In genomic region chr9:16267336-16268036, GRCh38 we compare ENCODE assay signal across 7 cellular contexts.
A peak's percentile ranks its signal among the peaks of the same experiment; 100 is the strongest.
DNase-seq lines count a peak whose midpoint lies in the region; ATAC-seq, FAIRE-seq and TF ChIP-seq lines count a peak whose summit lies in the region.

No MANE protein-coding gene starts in this region.

- H3K9me3 ChIP-seq in GM12878 (replicated peaks; ENCODE audit: control insufficient read depth, insufficient read depth, low read length) (no peaks in the 10 kb centered on the region; the same call in 2 of the 3 replicates), liver (ENCODE audit: control insufficient read depth in 4 of 4, low read length in 3 of 4) (no peaks in the 10 kb centered on the region), tibial artery (no peaks in the 10 kb centered on the region)

- no peaks in the 10 kb centered on the region for H3K79me2 ChIP-seq in GM12878 (ENCODE audit: control insufficient read depth, insufficient read depth, low read length)

- no peaks in the 10 kb centered on the region for H3K4me1 ChIP-seq in GM12878 (ENCODE audit: control insufficient read depth, insufficient read depth, low read length)
- H3K4me1 ChIP-seq in liver (ENCODE audit: control insufficient read depth in 4 of 4, insufficient read depth in 4 of 4, low read length in 3 of 4): peaks cover 4 to 13% (median 9%) of the 10 kb centered on the region in 4 donors
- peaks cover 0 to 8% (median 3%) of the 10 kb centered on the region in 4 donors for H3K4me1 ChIP-seq in tibial artery

- no peaks in the 10 kb centered on the region for H3K36me3 ChIP-seq in GM12878 (ENCODE audit: control insufficient read depth in 2 of 2, insufficient read depth in 2 of 2, low read length in 1 of 2)
- no peaks in the 10 kb centered on the region for H3K36me3 ChIP-seq in liver (ENCODE audit: control insufficient read depth in 4 of 4, insufficient read depth in 3 of 4, low read depth in 1 of 4, low read length in 3 of 4)
- H3K36me3 ChIP-seq in tibial artery: no peaks in the 10 kb centered on the region

- H3K27ac ChIP-seq in GM12878 (ENCODE audit: control insufficient read depth, insufficient read depth) (no peak overlapping the region), liver (ENCODE audit: low read depth in 1 of 2, low read length in 2 of 2) (peak overlapping the region; percentile 88 to 92), tibial artery (peak overlapping the region; percentile 34 to 36)

- H4K20me1 ChIP-seq in GM12878 (ENCODE audit: control insufficient read depth, insufficient read depth): no peaks in the 10 kb centered on the region

- H3K27me3 ChIP-seq in GM12878 (replicated peaks in 1 of 2; ENCODE audit: control insufficient read depth in 2 of 2, insufficient read depth in 2 of 2, low read length in 1 of 2) (no peaks in the 10 kb centered on the region), liver (ENCODE audit: control insufficient read depth in 4 of 4, insufficient read depth in 4 of 4, low read length in 3 of 4) (no peaks in the 10 kb centered on the region), tibial artery (peaks cover 0 to 8% of the 10 kb centered on the region in 2 donors)

- CTCF ChIA-PET in GM12878 (lab: Yijun Ruan, JAX): interaction anchor here (0.8 to 1.6 kb wide), 8 partner anchors 11 to 554 kb away, joined by 3 to 5 read pairs (median 3); no protein-coding TSS in a partner anchor

- no TSS peak for BruUV-seq in GM12878 (replicated peaks; lab: Mats Ljungman, UMichigan)

- intact Hi-C loops in GM12878 (cut with micrococcal nuclease; ENCODE audit: unreplicated experiment): no loop called here
- intact Hi-C loops in tibial artery (cut with DNase I; ENCODE audit: low total_unique reads): no loop called here

- DNase-seq in M059J (ENCODE audit: low read depth) (peak; percentile 59), GM12878 (ENCODE audit: low read depth, low spot score) (no peak), tibial artery (no peak), DMS114 treated with DMSO at 0.1 percent for 48 hours (lab: John Stamatoyannopoulos, UW; ENCODE audit: unreplicated experiment) (no peak), glomerular visceral epithelial cell (ENCODE audit: extremely low spot score) (no peak)

- no peak for FAIRE-seq in GM12878 (lab: Jason Lieb, UNC)

- no peak overlapping the region for H3K4me3 ChIP-seq in GM12878
- H3K4me3 ChIP-seq in liver (ENCODE audit: low read depth in 1 of 3, low read length in 3 of 3): peak overlapping the region; percentile 43 to 54 (median 47)
- peak overlapping the region; percentile 42 to 49 for H3K4me3 ChIP-seq in tibial artery

- RAD21 ChIA-PET in GM12878 (lab: Charles Lee; ENCODE audit: unreplicated experiment): interaction anchor here (0.6 to 1.0 kb wide), 2 partner anchors 243 to 459 kb away, joined by 3 read pairs; no protein-coding TSS in a partner anchor

- 53% methylated on average over 10 of the region's 10 CpGs for WGBS in GM12878 (ENCODE audit: insufficient coverage, insufficient replicate concordance, low lambda C conversion rate, missing lambda C conversion rate)
- WGBS in liver: 18% methylated on average over 10 of the region's 10 CpGs

- peak; percentile 63 for ATAC-seq in GM12878
- no peak for ATAC-seq in GM21717 (IDR thresholded peaks at IDR 0.05; ENCODE audit: unreplicated experiment)

- no peak overlapping the region for H3K9ac ChIP-seq in GM12878 (ENCODE audit: control insufficient read depth, insufficient read depth, low read length)
- peak overlapping the region; percentile 47 to 91 for H3K9ac ChIP-seq in liver (ENCODE audit: low read depth in 1 of 2, low read length in 2 of 2)

- TF ChIP-seq CTCF in GM12878 (IDR thresholded peaks at IDR 0.05 in 2 of 3, conservative IDR thresholded peaks at IDR 0.05 in 1 of 3; ENCODE audit: control insufficient read depth in 2 of 3, extremely low read depth in 1 of 3, insufficient read depth in 1 of 3, low read depth in 3 of 3, low read length in 3 of 3) (no peak), liver (IDR thresholded peaks at IDR 0.05; ENCODE audit: low read depth, low read length, missing input control) (no peak), tibial artery (IDR thresholded peaks at IDR 0.05) (no peak)

- POLR2A ChIA-PET in GM12878 (lab: Charles Lee): no interaction called here

- no peak for TF ChIP-seq POLR2A in GM12878 (IDR thresholded peaks at IDR 0.05; ENCODE audit: low read depth, low read length)

- H3K4me2 ChIP-seq in GM12878 (ENCODE audit: control insufficient read depth, insufficient read depth): no peak overlapping the region

- in situ Hi-C loops in GM12878 (cut with MboI): no loop called here

- no peak for TF ChIP-seq RAD21 in GM12878 (IDR thresholded peaks at IDR 0.05; ENCODE audit: insufficient read depth, low read depth, low read length)
- TF ChIP-seq RAD21 in liver (IDR thresholded peaks at IDR 0.05): peak in 1 of 2 donors; percentile 42

- peak overlapping the region; percentile 46; the same call in 1 of the 2 replicates for H2AFZ ChIP-seq in GM12878 (ENCODE audit: control insufficient read depth, low read depth, low read length)

- TF ChIP-seq EP300 in GM12878 (IDR thresholded peaks at IDR 0.05; ENCODE audit: borderline replicate concordance in 1 of 2, control insufficient read depth in 1 of 2, low read depth in 2 of 2, low read length in 2 of 2): no peak

- SMC1A ChIA-PET in GM12878 (lab: Charles Lee; ENCODE audit: uncharacterized antibody, unreplicated experiment): interaction anchor here (0.9 to 1.4 kb wide), 5 partner anchors 13 to 466 kb away, joined by 3 to 4 read pairs (median 4); no protein-coding TSS in a partner anchor

TF ChIP-seq in GM12878, 131 proteins besides CTCF, POLR2A, EP300 and RAD21 (continues in another document):
- no peak for TF ChIP-seq ATF7 (IDR thresholded peaks at IDR 0.05; ENCODE audit: low read depth)
- TF ChIP-seq ESRRA (IDR thresholded peaks at IDR 0.05; ENCODE audit: low read length): no peak
- TF ChIP-seq, protein P1, sequence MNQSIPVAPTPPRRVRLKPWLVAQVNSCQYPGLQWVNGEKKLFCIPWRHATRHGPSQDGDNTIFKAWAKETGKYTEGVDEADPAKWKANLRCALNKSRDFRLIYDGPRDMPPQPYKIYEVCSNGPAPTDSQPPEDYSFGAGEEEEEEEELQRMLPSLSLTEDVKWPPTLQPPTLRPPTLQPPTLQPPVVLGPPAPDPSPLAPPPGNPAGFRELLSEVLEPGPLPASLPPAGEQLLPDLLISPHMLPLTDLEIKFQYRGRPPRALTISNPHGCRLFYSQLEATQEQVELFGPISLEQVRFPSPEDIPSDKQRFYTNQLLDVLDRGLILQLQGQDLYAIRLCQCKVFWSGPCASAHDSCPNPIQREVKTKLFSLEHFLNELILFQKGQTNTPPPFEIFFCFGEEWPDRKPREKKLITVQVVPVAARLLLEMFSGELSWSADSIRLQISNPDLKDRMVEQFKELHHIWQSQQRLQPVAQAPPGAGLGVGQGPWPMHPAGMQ (IDR thresholded peaks at IDR 0.05; ENCODE audit: borderline replicate concordance): no peak
- TF ChIP-seq, protein P2, sequence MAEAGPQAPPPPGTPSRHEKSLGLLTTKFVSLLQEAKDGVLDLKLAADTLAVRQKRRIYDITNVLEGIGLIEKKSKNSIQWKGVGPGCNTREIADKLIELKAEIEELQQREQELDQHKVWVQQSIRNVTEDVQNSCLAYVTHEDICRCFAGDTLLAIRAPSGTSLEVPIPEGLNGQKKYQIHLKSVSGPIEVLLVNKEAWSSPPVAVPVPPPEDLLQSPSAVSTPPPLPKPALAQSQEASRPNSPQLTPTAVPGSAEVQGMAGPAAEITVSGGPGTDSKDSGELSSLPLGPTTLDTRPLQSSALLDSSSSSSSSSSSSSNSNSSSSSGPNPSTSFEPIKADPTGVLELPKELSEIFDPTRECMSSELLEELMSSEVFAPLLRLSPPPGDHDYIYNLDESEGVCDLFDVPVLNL (IDR thresholded peaks at IDR 0.05; ENCODE audit: low read depth, low read length): no peak
- no peak for TF ChIP-seq DPF2 (IDR thresholded peaks at IDR 0.05)
- TF ChIP-seq BACH1 (IDR thresholded peaks at IDR 0.05; ENCODE audit: borderline replicate concordance): no peak
- no peak for TF ChIP-seq ZNF217 (IDR thresholded peaks at IDR 0.05)

TF ChIP-seq in liver, 16 proteins besides CTCF, POLR2A, EP300 and RAD21 (continues in another document):
- peak; percentile 86 for TF ChIP-seq YY1 (IDR thresholded peaks at IDR 0.05)
- TF ChIP-seq, protein P3, sequence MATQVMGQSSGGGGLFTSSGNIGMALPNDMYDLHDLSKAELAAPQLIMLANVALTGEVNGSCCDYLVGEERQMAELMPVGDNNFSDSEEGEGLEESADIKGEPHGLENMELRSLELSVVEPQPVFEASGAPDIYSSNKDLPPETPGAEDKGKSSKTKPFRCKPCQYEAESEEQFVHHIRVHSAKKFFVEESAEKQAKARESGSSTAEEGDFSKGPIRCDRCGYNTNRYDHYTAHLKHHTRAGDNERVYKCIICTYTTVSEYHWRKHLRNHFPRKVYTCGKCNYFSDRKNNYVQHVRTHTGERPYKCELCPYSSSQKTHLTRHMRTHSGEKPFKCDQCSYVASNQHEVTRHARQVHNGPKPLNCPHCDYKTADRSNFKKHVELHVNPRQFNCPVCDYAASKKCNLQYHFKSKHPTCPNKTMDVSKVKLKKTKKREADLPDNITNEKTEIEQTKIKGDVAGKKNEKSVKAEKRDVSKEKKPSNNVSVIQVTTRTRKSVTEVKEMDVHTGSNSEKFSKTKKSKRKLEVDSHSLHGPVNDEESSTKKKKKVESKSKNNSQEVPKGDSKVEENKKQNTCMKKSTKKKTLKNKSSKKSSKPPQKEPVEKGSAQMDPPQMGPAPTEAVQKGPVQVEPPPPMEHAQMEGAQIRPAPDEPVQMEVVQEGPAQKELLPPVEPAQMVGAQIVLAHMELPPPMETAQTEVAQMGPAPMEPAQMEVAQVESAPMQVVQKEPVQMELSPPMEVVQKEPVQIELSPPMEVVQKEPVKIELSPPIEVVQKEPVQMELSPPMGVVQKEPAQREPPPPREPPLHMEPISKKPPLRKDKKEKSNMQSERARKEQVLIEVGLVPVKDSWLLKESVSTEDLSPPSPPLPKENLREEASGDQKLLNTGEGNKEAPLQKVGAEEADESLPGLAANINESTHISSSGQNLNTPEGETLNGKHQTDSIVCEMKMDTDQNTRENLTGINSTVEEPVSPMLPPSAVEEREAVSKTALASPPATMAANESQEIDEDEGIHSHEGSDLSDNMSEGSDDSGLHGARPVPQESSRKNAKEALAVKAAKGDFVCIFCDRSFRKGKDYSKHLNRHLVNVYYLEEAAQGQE (IDR thresholded peaks at IDR 0.05): peak; percentile 36
